In genomic region chr16:87697256-87697655, GRCh38 we compare ENCODE assay signal across 26 cellular contexts.
"Had no signal": no experiment of that assay in that cellular context is flagged by ENCODE, and none has a peak within 500 bp of the region (broad histone marks: within the 10 kb centered on the region; RNA-seq: fewer than 3 reads in every experiment).

No MANE protein-coding gene starts in this region.

- H3K4me3 Mint-ChIP-seq: activated naive CD4-positive, alpha-beta T cell treated with anti-CD3 and anti-CD28 coated beads, Interleukin-2, amount 50 U/mL, for 24 hours; memory B cell; naive thymus-derived CD8-positive, alpha-beta T cell had no signal

- H3K9me3 ChIP-seq: body of pancreas, mucosa of descending colon, right atrium auricular region, suprapubic skin had no signal

- H3K9me3 Mint-ChIP-seq: activated naive CD4-positive, alpha-beta T cell treated with anti-CD3 and anti-CD28 coated beads, Interleukin-2, amount 50 U/mL, for 24 hours; memory B cell; naive thymus-derived CD8-positive, alpha-beta T cell had no signal

- H3K27ac Mint-ChIP-seq: memory B cell, progenitor cell of endocrine pancreas had no signal

- H3K4me1 ChIP-seq: body of pancreas, foreskin keratinocyte, suprapubic skin had no signal

- H3K27ac ChIP-seq: body of pancreas, foreskin keratinocyte, right atrium auricular region, SK-N-MC, skin epidermis, suprapubic skin had no signal

- H3K36me3 ChIP-seq: right atrium auricular region had no signal

- H3K27me3 ChIP-seq: body of pancreas, foreskin keratinocyte, right atrium auricular region, suprapubic skin had no signal

- H3K4me3 ChIP-seq: body of pancreas, mucosa of descending colon, right atrium auricular region, SK-N-MC, skin epidermis, suprapubic skin had no signal

- H3K36me3 Mint-ChIP-seq: memory B cell had no signal

- DNase-seq: activated CD4-positive, CD25-positive, alpha-beta regulatory T cell treated with anti-CD3 and anti-CD28 coated beads, Interleukin-2, amount 50 U/mL, for 72 hours; activated effector memory CD4-positive, alpha-beta T cell treated with Interleukin-2 at 50 U/mL for 16 hours; amygdala; body of pancreas; caudate nucleus; cortex of kidney; effector CD4-positive, alpha-beta T cell; foreskin keratinocyte; glutamatergic neuron; hypothalamus; kidney glomerular epithelial cell; left ventricle myocardium superior; naive thymus-derived CD8-positive, alpha-beta T cell; stimulated activated CD4-positive, alpha-beta T cell treated with anti-CD3 and anti-CD28 coated beads, Interleukin-15, amount 100 ng/mL, for 24 hours; stimulated activated CD4-positive, alpha-beta T cell treated with anti-CD3 and anti-CD28 coated beads, Interleukin-4, amount 100 ng/mL, for 24 hours; stimulated activated naive CD4-positive, alpha-beta T cell treated with Interleukin-2 at 50 U/mL for 16 hours; T-helper 1 cell; trophoblast cell had no signal

- H3K27me3 Mint-ChIP-seq: activated naive CD4-positive, alpha-beta T cell treated with anti-CD3 and anti-CD28 coated beads, Interleukin-2, amount 50 U/mL, for 24 hours; memory B cell; naive thymus-derived CD8-positive, alpha-beta T cell; progenitor cell of endocrine pancreas had no signal

- ATAC-seq: body of pancreas; foreskin keratinocyte; left ventricle myocardium superior; mucosa of descending colon; naive thymus-derived CD8-positive, alpha-beta T cell had no signal
